Comparison of ENCODE assay signal across 29 cellular contexts in genomic region chr2:120320318-120320851, GRCh38. TPM values are rescaled to one million over a fixed set of nuclear protein-coding genes. Genes with fewer than 3 reads are reported as not detected.
DNase-seq lines count a peak whose midpoint lies in the region; ATAC-seq, FAIRE-seq and TF ChIP-seq lines count a peak whose summit lies in the region.
"Had no signal": no experiment of that assay in that cellular context is flagged by ENCODE, and none has a peak within 500 bp of the region (broad histone marks: within the 10 kb centered on the region; RNA-seq: fewer than 3 reads in every experiment).

No MANE protein-coding gene starts in this region.

- CTCF ChIA-PET in activated CD8-positive, alpha-beta T cell treated with anti-CD3 and anti-CD28 coated beads, Interleukin-2, amount 10 ng/mL, durations not matched to agents 7 days and 5 days (lab: Charles Lee): no interaction called here

- H3K36me3 ChIP-seq in astrocyte (ENCODE audit: insufficient read depth, low read length): no peaks in the 10 kb centered on the region
- H3K36me3 ChIP-seq: gastrocnemius medialis, pancreas, right atrium auricular region, tibial artery had no signal

- H3K9me3 ChIP-seq in astrocyte (ENCODE audit: insufficient read depth, low read depth, low read length): no peaks in the 10 kb centered on the region
- H3K9me3 ChIP-seq: gastrocnemius medialis, pancreas, right atrium auricular region, SK-N-SH, tibial artery had no signal

- H3K9me3 Mint-ChIP-seq in astrocyte (ENCODE audit: unreplicated experiment): no peaks in the 10 kb centered on the region
- peaks cover 5% of the 10 kb centered on the region for H3K9me3 Mint-ChIP-seq in glutamatergic neuron (ENCODE audit: unreplicated experiment)
- no peaks in the 10 kb centered on the region for H3K9me3 Mint-ChIP-seq in stimulated activated memory B cell treated with anti-CD40 and anti-IgM and Interleukin-4, amounts not matched to agents 10 μg/mL and 1 μg/mL and 100 μg/mL, for 72 hours
- H3K9me3 Mint-ChIP-seq in activated CD8-positive, alpha-beta T cell treated with anti-CD3 and anti-CD28 coated beads, Interleukin-2, amount 10 ng/mL, durations not matched to agents 7 days and 5 days (ENCODE audit: insufficient read depth): no peaks in the 10 kb centered on the region
- H3K9me3 Mint-ChIP-seq: activated naive CD8-positive, alpha-beta T cell treated with anti-CD3 and anti-CD28 coated beads, Interleukin-2, amount 50 U/mL, for 24 hours; activated T-cell treated with anti-CD3 and anti-CD28 coated beads, Interleukin-2, amount 50 U/mL, for 72 hours; central memory CD8-positive, alpha-beta T cell; dendritic cell treated with granulocyte-macrophage colony-stimulating factor and Interleukin-4, amounts not matched to agents 40 ng/mL and 50 ng/mL, for 4 days; nephron progenitor cell had no signal

- H2AFZ ChIP-seq in astrocyte (ENCODE audit: low read depth, low read length): no peak overlapping the region
- H2AFZ ChIP-seq: hepatocyte had no signal

- peaks cover 75% of the 10 kb centered on the region for H3K27me3 Mint-ChIP-seq in astrocyte (ENCODE audit: low read depth, unreplicated experiment)
- peaks cover 5% of the 10 kb centered on the region for H3K27me3 Mint-ChIP-seq in glutamatergic neuron (ENCODE audit: unreplicated experiment)
- peaks cover 29% of the 10 kb centered on the region for H3K27me3 Mint-ChIP-seq in stimulated activated memory B cell treated with anti-CD40 and anti-IgM and Interleukin-4, amounts not matched to agents 10 μg/mL and 1 μg/mL and 100 μg/mL, for 72 hours
- no peaks in the 10 kb centered on the region for H3K27me3 Mint-ChIP-seq in activated CD8-positive, alpha-beta T cell treated with anti-CD3 and anti-CD28 coated beads, Interleukin-2, amount 10 ng/mL, durations not matched to agents 7 days and 5 days (ENCODE audit: low read depth)
- H3K27me3 Mint-ChIP-seq: activated naive CD8-positive, alpha-beta T cell treated with anti-CD3 and anti-CD28 coated beads, Interleukin-2, amount 50 U/mL, for 24 hours had no signal

- no peak for ATAC-seq in stimulated activated memory B cell treated with anti-CD40 and anti-IgM and Interleukin-4, amounts not matched to agents 10 μg/mL and 1 μg/mL and 100 μg/mL, for 72 hours
- no peak for ATAC-seq in HG03378 (IDR thresholded peaks at IDR 0.05; ENCODE audit: unreplicated experiment)
- no peak for ATAC-seq in activated CD8-positive, alpha-beta T cell treated with anti-CD3 and anti-CD28 coated beads, Interleukin-2, amount 10 ng/mL, durations not matched to agents 7 days and 5 days
- ATAC-seq: activated CD4-positive, CD25-positive, alpha-beta regulatory T cell treated with anti-CD3 and anti-CD28 coated beads, Interleukin-2, amount 50 U/mL, for 24 hours; activated naive CD8-positive, alpha-beta T cell treated with anti-CD3 and anti-CD28 coated beads, Interleukin-2, amount 50 U/mL, for 24 hours; activated T-cell treated with anti-CD3 and anti-CD28 coated beads, Interleukin-2, amount 50 U/mL, for 72 hours; gastrocnemius medialis; GM12878; left cardiac atrium; pancreas had no signal

- POLR2A ChIA-PET in activated CD8-positive, alpha-beta T cell treated with anti-CD3 and anti-CD28 coated beads, Interleukin-2, amount 10 ng/mL, durations not matched to agents 7 days and 5 days (lab: Charles Lee): no interaction called here

- H3K4me1 Mint-ChIP-seq in astrocyte (ENCODE audit: low read depth, unreplicated experiment): peaks cover 8% of the 10 kb centered on the region
- H3K4me1 Mint-ChIP-seq in glutamatergic neuron (ENCODE audit: low read depth, unreplicated experiment): no peaks in the 10 kb centered on the region
- H3K4me1 Mint-ChIP-seq in stimulated activated memory B cell treated with anti-CD40 and anti-IgM and Interleukin-4, amounts not matched to agents 10 μg/mL and 1 μg/mL and 100 μg/mL, for 72 hours: no peaks in the 10 kb centered on the region
- H3K4me1 Mint-ChIP-seq in activated CD8-positive, alpha-beta T cell treated with anti-CD3 and anti-CD28 coated beads, Interleukin-2, amount 10 ng/mL, durations not matched to agents 7 days and 5 days (ENCODE audit: low read depth): peaks cover 17% of the 10 kb centered on the region
- H3K4me1 Mint-ChIP-seq: central memory CD8-positive, alpha-beta T cell had no signal

- no peak overlapping the region for H3K27ac ChIP-seq in astrocyte (ENCODE audit: low read depth, low read length)
- H3K27ac ChIP-seq: gastrocnemius medialis, hepatocyte, pancreas, right atrium auricular region, tibial artery had no signal

- TF ChIP-seq CTCF in astrocyte (IDR thresholded peaks at IDR 0.05; ENCODE audit: insufficient read depth, low read depth, low read length) (no peak), glutamatergic neuron (IDR thresholded peaks at IDR 0.05; ENCODE audit: partially characterized antibody, unreplicated experiment) (no peak)

- H3K4me3 Mint-ChIP-seq in astrocyte (ENCODE audit: unreplicated experiment) (no peak overlapping the region), glutamatergic neuron (ENCODE audit: unreplicated experiment) (no peak overlapping the region)
- no peak overlapping the region for H3K4me3 Mint-ChIP-seq in stimulated activated memory B cell treated with anti-CD40 and anti-IgM and Interleukin-4, amounts not matched to agents 10 μg/mL and 1 μg/mL and 100 μg/mL, for 72 hours
- no peak overlapping the region for H3K4me3 Mint-ChIP-seq in activated CD8-positive, alpha-beta T cell treated with anti-CD3 and anti-CD28 coated beads, Interleukin-2, amount 10 ng/mL, durations not matched to agents 7 days and 5 days
- H3K4me3 Mint-ChIP-seq: activated naive CD8-positive, alpha-beta T cell treated with anti-CD3 and anti-CD28 coated beads, Interleukin-2, amount 50 U/mL, for 24 hours; activated T-cell treated with anti-CD3 and anti-CD28 coated beads, Interleukin-2, amount 50 U/mL, for 72 hours; central memory CD8-positive, alpha-beta T cell; dendritic cell treated with granulocyte-macrophage colony-stimulating factor and Interleukin-4, amounts not matched to agents 40 ng/mL and 50 ng/mL, for 4 days; nephron progenitor cell had no signal

- FAIRE-seq in astrocyte (lab: Jason Lieb, UNC): no peak
- FAIRE-seq: GM12878, pancreas had no signal

- H3K4me3 ChIP-seq in astrocyte (ENCODE audit: insufficient read depth, low read depth, low read length): no peak overlapping the region
- H3K4me3 ChIP-seq: gastrocnemius medialis, GM12878, hepatocyte, pancreas, right atrium auricular region, tibial artery had no signal

- no peaks in the 10 kb centered on the region for H3K79me2 ChIP-seq in astrocyte (ENCODE audit: insufficient read depth, low read length)
- H3K79me2 ChIP-seq: hepatocyte had no signal

- no peak overlapping the region for H3K4me2 ChIP-seq in astrocyte (ENCODE audit: low read length)
- H3K4me2 ChIP-seq: hepatocyte, SK-N-SH had no signal

- H3K27me3 ChIP-seq in astrocyte (ENCODE audit: insufficient read depth, low read length): peaks cover 11% of the 10 kb centered on the region
- H3K27me3 ChIP-seq: gastrocnemius medialis, hepatocyte, pancreas, right atrium auricular region, tibial artery had no signal

- DNase-seq in HuH-7 (ENCODE audit: low spot score) (peak; percentile 23), astrocyte (ENCODE audit: low read depth) (no peak), glutamatergic neuron (peak; percentile 6), renal cortical epithelial cell (ENCODE audit: low read depth) (peak; percentile 6), NCI-H2107 (lab: John Stamatoyannopoulos, UW) (no peak)
- DNase-seq in activated CD8-positive, alpha-beta T cell treated with anti-CD3 and anti-CD28 coated beads, Interleukin-2, amount 10 ng/mL, durations not matched to agents 7 days and 5 days: no peak
- DNase-seq: ACHN; activated CD4-positive, alpha-beta T cell treated with anti-CD3 and anti-CD28 coated beads, Interleukin-2, amount 50 U/mL, for 4 hours; activated naive CD8-positive, alpha-beta T cell treated with anti-CD3 and anti-CD28 coated beads, Interleukin-2, amount 50 U/mL, for 24 hours; activated T-cell treated with anti-CD3 and anti-CD28 coated beads, Interleukin-2, amount 50 U/mL, for 72 hours; gastrocnemius medialis; GOT3; left cardiac atrium; MV-4-11; NCI-H146; NCI-H446 treated with DMSO at 0.1 percent for 48 hours; nephron progenitor cell; pancreas; SK-N-SH; T-helper 2 cell; tibial artery had no signal

- H3K27ac Mint-ChIP-seq in astrocyte (ENCODE audit: unreplicated experiment) (peak overlapping the region; percentile 27), glutamatergic neuron (ENCODE audit: unreplicated experiment) (no peak overlapping the region)
- H3K27ac Mint-ChIP-seq in stimulated activated memory B cell treated with anti-CD40 and anti-IgM and Interleukin-4, amounts not matched to agents 10 μg/mL and 1 μg/mL and 100 μg/mL, for 72 hours: no peak overlapping the region
- H3K27ac Mint-ChIP-seq in activated CD8-positive, alpha-beta T cell treated with anti-CD3 and anti-CD28 coated beads, Interleukin-2, amount 10 ng/mL, durations not matched to agents 7 days and 5 days: no peak overlapping the region
- H3K27ac Mint-ChIP-seq: activated naive CD8-positive, alpha-beta T cell treated with anti-CD3 and anti-CD28 coated beads, Interleukin-2, amount 50 U/mL, for 24 hours; activated T-cell treated with anti-CD3 and anti-CD28 coated beads, Interleukin-2, amount 50 U/mL, for 72 hours; dendritic cell treated with granulocyte-macrophage colony-stimulating factor and Interleukin-4, amounts not matched to agents 40 ng/mL and 50 ng/mL, for 4 days; nephron progenitor cell had no signal

- H4K20me1 ChIP-seq in astrocyte (ENCODE audit: insufficient read depth, low read length): no peaks in the 10 kb centered on the region

- no peak overlapping the region for H3K9ac ChIP-seq in astrocyte (ENCODE audit: low read length)
- H3K9ac ChIP-seq: SK-N-SH had no signal

- no peaks in the 10 kb centered on the region for H3K36me3 Mint-ChIP-seq in astrocyte (ENCODE audit: low read depth, unreplicated experiment)
- no peaks in the 10 kb centered on the region for H3K36me3 Mint-ChIP-seq in glutamatergic neuron (ENCODE audit: unreplicated experiment)
- no peaks in the 10 kb centered on the region for H3K36me3 Mint-ChIP-seq in stimulated activated memory B cell treated with anti-CD40 and anti-IgM and Interleukin-4, amounts not matched to agents 10 μg/mL and 1 μg/mL and 100 μg/mL, for 72 hours
- no peaks in the 10 kb centered on the region for H3K36me3 Mint-ChIP-seq in activated CD8-positive, alpha-beta T cell treated with anti-CD3 and anti-CD28 coated beads, Interleukin-2, amount 10 ng/mL, durations not matched to agents 7 days and 5 days (ENCODE audit: low read depth)

- no peaks in the 10 kb centered on the region for H3K4me1 ChIP-seq in astrocyte (ENCODE audit: insufficient read depth, low read length)

RNA-seq across cellular contexts. Expression of gene INHBB, which starts 25.6 kb away (rescaled TPM):
- total RNA-seq in astrocyte (7.1 and 19.8 TPM in 2 replicates), glutamatergic neuron (ENCODE audit: unreplicated experiment) (0.34 TPM), renal cortical epithelial cell (0.52 and 3.0 TPM in 2 replicates)
- not detected for total RNA-seq in activated CD8-positive, alpha-beta T cell treated with anti-CD3 and anti-CD28 coated beads, Interleukin-2, amount 10 ng/mL, durations not matched to agents 7 days and 5 days
- total RNA-seq: activated T-cell treated with anti-CD3 and anti-CD28 coated beads, Interleukin-2, amount 50 U/mL, for 72 hours had no signal

Comparison
In these comparisons a context has a peak if more than half of its experiments do, and no peak if none do; other contexts are left out.
1. DNase-seq: peak in HuH-7 (single experiment), glutamatergic neuron (single experiment) and renal cortical epithelial cell (single experiment); none in astrocyte (single experiment), NCI-H2107 (single experiment) and activated CD8-positive, alpha-beta T cell treated with anti-CD3 and anti-CD28 coated beads, Interleukin-2, amount 10 ng/mL, durations not matched to agents 7 days and 5 days (single experiment).